18 cellular contexts compared by ENCODE assay signal in the genomic region with DNA sequence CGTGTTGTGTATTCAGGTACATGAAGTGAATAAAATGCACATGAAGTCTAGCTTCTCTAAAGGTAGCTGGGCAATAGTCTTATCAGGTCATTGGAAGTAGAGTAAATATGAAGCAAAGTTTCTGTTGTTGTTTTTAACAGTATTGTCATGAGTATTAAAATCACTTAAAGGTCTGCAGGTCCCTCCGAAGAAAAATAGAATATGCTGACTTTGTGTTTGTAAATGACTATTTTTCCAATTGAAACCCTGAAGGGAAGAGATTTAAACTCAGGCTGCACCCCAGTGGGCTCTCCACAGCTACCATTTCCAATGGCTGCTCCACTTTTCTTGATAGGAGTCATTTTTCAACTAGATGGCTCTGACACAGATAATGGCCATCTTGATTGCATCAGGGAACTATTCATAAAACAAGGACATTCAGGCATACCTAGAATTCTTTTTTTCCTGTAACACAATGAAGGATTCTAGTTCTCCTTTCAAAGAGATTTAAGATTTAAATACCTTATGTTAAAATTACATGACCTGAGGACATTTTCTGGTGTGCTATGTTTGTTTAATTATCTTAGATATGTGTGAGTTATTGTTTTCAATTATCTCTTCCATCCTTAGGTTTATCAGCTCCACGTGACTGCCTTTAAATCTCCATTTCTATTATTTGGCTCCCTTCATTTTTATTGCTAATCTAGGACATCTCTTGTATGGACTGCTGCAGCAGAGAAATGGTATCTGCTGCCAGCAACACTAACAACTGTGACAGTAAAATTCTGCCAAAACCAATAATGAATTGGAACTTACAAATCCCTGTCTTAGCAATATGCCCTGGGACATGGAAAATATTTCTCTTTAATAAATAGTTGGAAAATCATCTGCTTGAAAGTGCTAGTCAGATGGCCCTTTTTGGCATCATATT.
A peak's percentile ranks its signal among the peaks of the same experiment; 100 is the strongest.
DNase-seq lines count a peak whose midpoint lies in the region; ATAC-seq and TF ChIP-seq lines count a peak whose summit lies in the region.
"Had no signal": no experiment of that assay in that cellular context is flagged by ENCODE, and none has a peak within 500 bp of the region (broad histone marks: within the 10 kb centered on the region; RNA-seq: fewer than 3 reads in every experiment).

No MANE protein-coding gene starts in this region.

- peaks cover 15% of the 10 kb centered on the region for H3K79me2 ChIP-seq in neural cell (replicated peaks; ENCODE audit: insufficient read depth, low read length)

- ATAC-seq in GM19035 (IDR thresholded peaks at IDR 0.05; ENCODE audit: unreplicated experiment) (no peak), GM19467 (IDR thresholded peaks at IDR 0.05; ENCODE audit: unreplicated experiment) (no peak)
- ATAC-seq: Panc1 had no signal

- H3K9me2 ChIP-seq in neural cell (ENCODE audit: insufficient read depth, low read length), result no peaks in the 10 kb centered on the region

- H3K27me3 ChIP-seq in endodermal cell (ENCODE audit: control insufficient read depth, insufficient read depth, low read length, poor library complexity, severe bottlenecking), result no peaks in the 10 kb centered on the region
- H3K27me3 ChIP-seq in neural cell (ENCODE audit: insufficient read depth, low read depth, low read length), result no peaks in the 10 kb centered on the region

- H3K36me3 ChIP-seq in endodermal cell (ENCODE audit: control insufficient read depth, insufficient read depth, low read length), result peaks cover 4% of the 10 kb centered on the region
- no peaks in the 10 kb centered on the region for H3K36me3 ChIP-seq in neural cell (ENCODE audit: insufficient read depth, low read length)

- WGBS in endodermal cell (ENCODE audit: insufficient coverage in 1 of 2, insufficient read length in 1 of 2), 2 experiments, result 78 to 88% methylated on average over 1 to 3 of the region's 3 CpGs

- peaks cover 14% of the 10 kb centered on the region for H3K9me3 Mint-ChIP-seq in endodermal cell

- DNase-seq in EH (ENCODE audit: low read depth) (peak; percentile 20), NCI-H446 treated with DMSO at 0.1 percent for 48 hours (lab: John Stamatoyannopoulos, UW) (peak; percentile 77), endodermal cell (no peak), SKM-1 (lab: John Stamatoyannopoulos, UW; ENCODE audit: unreplicated experiment) (no peak)
- DNase-seq: C1 segment of cervical spinal cord, DMS 273 treated with DMSO at 0.1 percent for 48 hours, EL, KBM-7, NCI-H1436, NCI-H2029 treated with DMSO at 0.1 percent for 48 hours, NCI-H2171 treated with DMSO at 0.1 percent for 48 hours, NCI-H510A, NCI-H82 had no signal

- H3K9ac ChIP-seq in endodermal cell (ENCODE audit: extremely low read depth, low read length, poor library complexity, severe bottlenecking), result no peak overlapping the region
- no peak overlapping the region for H3K9ac ChIP-seq in neural cell (ENCODE audit: low read length)

- peaks cover 14% of the 10 kb centered on the region for H3K4me1 ChIP-seq in endodermal cell (ENCODE audit: control insufficient read depth, insufficient read depth, low read length)

- H3K4me3 ChIP-seq in endodermal cell (ENCODE audit: low read length) (no peak overlapping the region), neural cell (ENCODE audit: low read length) (no peak overlapping the region)
- H3K4me3 ChIP-seq: SK-N-MC had no signal

- no peak for TF ChIP-seq EP300 in neural cell (conservative IDR thresholded peaks at IDR 0.05; ENCODE audit: poor library complexity, severe bottlenecking)

- H3F3A ChIP-seq in neural cell (ENCODE audit: insufficient read depth, low read length, poor library complexity, severe bottlenecking), result peaks cover under 1% of the 10 kb centered on the region

- TF ChIP-seq CTCF in endodermal cell (conservative IDR thresholded peaks at IDR 0.05) (no peak), neural cell (IDR thresholded peaks at IDR 0.05; ENCODE audit: poor library complexity, severe bottlenecking) (no peak)

- peaks cover 24% of the 10 kb centered on the region for H3K36me3 Mint-ChIP-seq in endodermal cell (ENCODE audit: low read depth)

- H3K27ac Mint-ChIP-seq in endodermal cell, result no peak overlapping the region

- TF ChIP-seq RAD21 in neural cell (conservative IDR thresholded peaks at IDR 0.05), result no peak

- no peak overlapping the region for H2AFZ ChIP-seq in neural cell (ENCODE audit: low read depth, low read length)

- H3K9me3 ChIP-seq in endodermal cell (ENCODE audit: control insufficient read depth, low read length), result peaks cover 17% of the 10 kb centered on the region
- H3K9me3 ChIP-seq in neural cell (ENCODE audit: low read length), result no peaks in the 10 kb centered on the region

- H3K4me3 Mint-ChIP-seq in endodermal cell, result peak overlapping the region; percentile 6

- H3K27me3 Mint-ChIP-seq in endodermal cell (ENCODE audit: insufficient read depth), result no peaks in the 10 kb centered on the region

- H4K20me1 ChIP-seq in neural cell (ENCODE audit: insufficient read depth), result no peaks in the 10 kb centered on the region

- H3K27ac ChIP-seq in endodermal cell (ENCODE audit: low read depth, low read length) (no peak overlapping the region), neural cell (ENCODE audit: low read length) (peak overlapping the region; percentile 15)
- H3K27ac ChIP-seq: SK-N-MC had no signal

- H3K4me2 ChIP-seq in neural cell (ENCODE audit: low read length), result no peak overlapping the region

- peaks cover 5% of the 10 kb centered on the region for H3K4me1 Mint-ChIP-seq in endodermal cell

TF ChIP-seq in neural cell, 6 proteins besides CTCF, POLR2A, EP300 and RAD21:
- no peak for TF ChIP-seq SMC3 (conservative IDR thresholded peaks at IDR 0.05; ENCODE audit: poor library complexity)
- no peak for TF ChIP-seq MXI1 (conservative IDR thresholded peaks at IDR 0.05; ENCODE audit: poor library complexity, severe bottlenecking)
- peak; percentile 34 for TF ChIP-seq POLR2AphosphoS5 (IDR thresholded peaks at IDR 0.05)
- TF ChIP-seq TAF1 (IDR thresholded peaks at IDR 0.05; ENCODE audit: low read depth), result no peak
- TF ChIP-seq, protein P1, sequence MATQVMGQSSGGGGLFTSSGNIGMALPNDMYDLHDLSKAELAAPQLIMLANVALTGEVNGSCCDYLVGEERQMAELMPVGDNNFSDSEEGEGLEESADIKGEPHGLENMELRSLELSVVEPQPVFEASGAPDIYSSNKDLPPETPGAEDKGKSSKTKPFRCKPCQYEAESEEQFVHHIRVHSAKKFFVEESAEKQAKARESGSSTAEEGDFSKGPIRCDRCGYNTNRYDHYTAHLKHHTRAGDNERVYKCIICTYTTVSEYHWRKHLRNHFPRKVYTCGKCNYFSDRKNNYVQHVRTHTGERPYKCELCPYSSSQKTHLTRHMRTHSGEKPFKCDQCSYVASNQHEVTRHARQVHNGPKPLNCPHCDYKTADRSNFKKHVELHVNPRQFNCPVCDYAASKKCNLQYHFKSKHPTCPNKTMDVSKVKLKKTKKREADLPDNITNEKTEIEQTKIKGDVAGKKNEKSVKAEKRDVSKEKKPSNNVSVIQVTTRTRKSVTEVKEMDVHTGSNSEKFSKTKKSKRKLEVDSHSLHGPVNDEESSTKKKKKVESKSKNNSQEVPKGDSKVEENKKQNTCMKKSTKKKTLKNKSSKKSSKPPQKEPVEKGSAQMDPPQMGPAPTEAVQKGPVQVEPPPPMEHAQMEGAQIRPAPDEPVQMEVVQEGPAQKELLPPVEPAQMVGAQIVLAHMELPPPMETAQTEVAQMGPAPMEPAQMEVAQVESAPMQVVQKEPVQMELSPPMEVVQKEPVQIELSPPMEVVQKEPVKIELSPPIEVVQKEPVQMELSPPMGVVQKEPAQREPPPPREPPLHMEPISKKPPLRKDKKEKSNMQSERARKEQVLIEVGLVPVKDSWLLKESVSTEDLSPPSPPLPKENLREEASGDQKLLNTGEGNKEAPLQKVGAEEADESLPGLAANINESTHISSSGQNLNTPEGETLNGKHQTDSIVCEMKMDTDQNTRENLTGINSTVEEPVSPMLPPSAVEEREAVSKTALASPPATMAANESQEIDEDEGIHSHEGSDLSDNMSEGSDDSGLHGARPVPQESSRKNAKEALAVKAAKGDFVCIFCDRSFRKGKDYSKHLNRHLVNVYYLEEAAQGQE (IDR thresholded peaks at IDR 0.05; ENCODE audit: borderline replicate concordance), result no peak

Comparison
In these comparisons a context has a peak if more than half of its experiments do, and no peak if none do; other contexts are left out.
1. DNase-seq: peak in EH (single experiment) and NCI-H446 treated with DMSO at 0.1 percent for 48 hours (single experiment); none in endodermal cell (single experiment) and SKM-1 (single experiment).